Comparison of ENCODE assay signal across 1 cellular context in the genomic region with DNA sequence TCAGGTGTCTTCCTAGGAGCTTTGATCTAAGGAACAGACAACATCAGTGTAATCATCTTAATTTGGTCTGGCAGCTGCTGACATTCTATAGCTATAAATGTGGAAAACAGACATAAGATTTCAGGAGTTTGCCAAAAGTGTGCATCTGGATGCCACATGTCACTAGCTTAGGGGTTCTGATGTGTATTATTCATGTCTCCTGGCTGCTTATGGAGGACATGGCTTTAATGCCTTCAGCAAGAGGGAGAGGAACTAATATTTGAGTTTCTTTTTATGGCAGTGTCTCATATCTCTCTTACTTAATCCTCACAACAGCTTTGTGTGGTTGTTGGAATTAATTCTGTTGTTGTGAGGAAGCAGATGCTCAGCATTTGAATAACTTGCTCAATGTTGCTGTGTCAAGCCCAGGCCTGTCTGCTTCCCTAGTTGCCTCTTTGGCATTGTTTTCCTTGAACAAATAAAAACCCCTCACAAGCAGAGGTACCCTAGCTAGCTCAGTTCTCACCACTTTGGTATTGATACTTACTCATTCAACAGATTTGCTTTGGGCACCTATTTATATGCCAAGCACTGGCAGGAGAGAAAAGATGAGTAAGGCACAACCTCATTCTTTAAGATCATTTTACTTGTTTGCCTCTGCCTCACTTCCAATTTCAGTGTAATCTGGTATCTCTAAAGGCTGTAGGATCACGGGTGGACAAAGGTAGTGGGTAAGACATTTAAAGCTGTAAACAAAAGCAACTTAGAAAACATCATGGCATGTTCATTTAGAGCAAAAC.
TF ChIP-seq lines count a peak whose summit lies in the region.

No MANE protein-coding gene starts in this region.

TF ChIP-seq in K562, 482 proteins besides CTCF, POLR2A, EP300 and RAD21:
- TF ChIP-seq, protein P1, sequence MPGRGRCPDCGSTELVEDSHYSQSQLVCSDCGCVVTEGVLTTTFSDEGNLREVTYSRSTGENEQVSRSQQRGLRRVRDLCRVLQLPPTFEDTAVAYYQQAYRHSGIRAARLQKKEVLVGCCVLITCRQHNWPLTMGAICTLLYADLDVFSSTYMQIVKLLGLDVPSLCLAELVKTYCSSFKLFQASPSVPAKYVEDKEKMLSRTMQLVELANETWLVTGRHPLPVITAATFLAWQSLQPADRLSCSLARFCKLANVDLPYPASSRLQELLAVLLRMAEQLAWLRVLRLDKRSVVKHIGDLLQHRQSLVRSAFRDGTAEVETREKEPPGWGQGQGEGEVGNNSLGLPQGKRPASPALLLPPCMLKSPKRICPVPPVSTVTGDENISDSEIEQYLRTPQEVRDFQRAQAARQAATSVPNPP (IDR thresholded peaks at IDR 0.05; ENCODE audit: borderline replicate concordance, insufficient read depth, insufficient read length): no peak
- TF ChIP-seq MEIS2 (IDR thresholded peaks at IDR 0.05; ENCODE audit: partially characterized antibody) (no peak), ELF2 (CRISPR knock-in tag; IDR thresholded peaks at IDR 0.05) (no peak), HMG20A (CRISPR knock-in tag; conservative IDR thresholded peaks at IDR 0.05) (no peak), ARNT (IDR thresholded peaks at IDR 0.05) (no peak), STAT5A (IDR thresholded peaks at IDR 0.05; ENCODE audit: borderline replicate concordance, low read length) (no peak)
- TF ChIP-seq, protein P2, sequence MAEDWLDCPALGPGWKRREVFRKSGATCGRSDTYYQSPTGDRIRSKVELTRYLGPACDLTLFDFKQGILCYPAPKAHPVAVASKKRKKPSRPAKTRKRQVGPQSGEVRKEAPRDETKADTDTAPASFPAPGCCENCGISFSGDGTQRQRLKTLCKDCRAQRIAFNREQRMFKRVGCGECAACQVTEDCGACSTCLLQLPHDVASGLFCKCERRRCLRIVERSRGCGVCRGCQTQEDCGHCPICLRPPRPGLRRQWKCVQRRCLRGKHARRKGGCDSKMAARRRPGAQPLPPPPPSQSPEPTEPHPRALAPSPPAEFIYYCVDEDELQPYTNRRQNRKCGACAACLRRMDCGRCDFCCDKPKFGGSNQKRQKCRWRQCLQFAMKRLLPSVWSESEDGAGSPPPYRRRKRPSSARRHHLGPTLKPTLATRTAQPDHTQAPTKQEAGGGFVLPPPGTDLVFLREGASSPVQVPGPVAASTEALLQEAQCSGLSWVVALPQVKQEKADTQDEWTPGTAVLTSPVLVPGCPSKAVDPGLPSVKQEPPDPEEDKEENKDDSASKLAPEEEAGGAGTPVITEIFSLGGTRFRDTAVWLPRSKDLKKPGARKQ (CRISPR knock-in tag; IDR thresholded peaks at IDR 0.05): no peak
- TF ChIP-seq, protein P3, sequence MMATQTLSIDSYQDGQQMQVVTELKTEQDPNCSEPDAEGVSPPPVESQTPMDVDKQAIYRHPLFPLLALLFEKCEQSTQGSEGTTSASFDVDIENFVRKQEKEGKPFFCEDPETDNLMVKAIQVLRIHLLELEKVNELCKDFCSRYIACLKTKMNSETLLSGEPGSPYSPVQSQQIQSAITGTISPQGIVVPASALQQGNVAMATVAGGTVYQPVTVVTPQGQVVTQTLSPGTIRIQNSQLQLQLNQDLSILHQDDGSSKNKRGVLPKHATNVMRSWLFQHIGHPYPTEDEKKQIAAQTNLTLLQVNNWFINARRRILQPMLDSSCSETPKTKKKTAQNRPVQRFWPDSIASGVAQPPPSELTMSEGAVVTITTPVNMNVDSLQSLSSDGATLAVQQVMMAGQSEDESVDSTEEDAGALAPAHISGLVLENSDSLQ (IDR thresholded peaks at IDR 0.05): no peak
